9 cellular contexts compared by ENCODE assay signal in the genomic region with DNA sequence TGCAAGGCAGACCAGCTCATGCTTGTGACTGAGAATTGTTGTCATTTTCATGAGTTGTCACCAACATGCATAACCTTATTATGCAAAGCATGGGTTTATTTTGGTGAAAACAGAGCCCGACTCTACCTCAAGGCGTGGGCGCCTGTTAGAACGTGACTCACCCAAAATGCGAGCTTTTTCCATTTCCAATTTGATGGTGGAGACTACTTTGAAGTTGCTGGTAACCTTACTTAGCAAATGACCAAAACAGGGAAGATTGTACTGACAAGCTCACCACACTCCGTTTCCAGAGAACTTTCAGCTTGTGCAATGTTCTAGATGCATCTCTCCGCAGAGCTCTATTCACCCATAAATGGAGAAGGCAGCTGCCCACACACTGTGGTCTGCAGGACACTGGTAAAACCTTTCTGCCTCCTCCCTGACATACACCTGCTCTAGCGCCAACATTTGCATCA.
A peak's percentile ranks its signal among the peaks of the same experiment; 100 is the strongest.
DNase-seq lines count a peak whose midpoint lies in the region; ATAC-seq and FAIRE-seq lines count a peak whose summit lies in the region.
"Had no signal": no experiment of that assay in that cellular context is flagged by ENCODE, and none has a peak within 500 bp of the region (broad histone marks: within the 10 kb centered on the region; RNA-seq: fewer than 3 reads in every experiment).

No MANE protein-coding gene starts in this region.

- FAIRE-seq in RCC 7860 (lab: Jason Lieb, UNC): no peak

- ATAC-seq in GM19324 (IDR thresholded peaks at IDR 0.05; ENCODE audit: low FRiP score, unreplicated experiment) (peak; percentile 81), HG03060 (IDR thresholded peaks at IDR 0.05; ENCODE audit: low read depth, unreplicated experiment) (peak; percentile 80), left lobe of liver (no peak)

- peak; percentile 45 for DNase-seq in activated CD8-positive, alpha-beta memory T cell treated with anti-CD3 and anti-CD28 coated beads, Interleukin-2, amount 50 U/mL, for 24 hours (ENCODE audit: extremely low read depth)
- peak; percentile 12 for DNase-seq in stimulated activated CD8-positive, alpha-beta memory T cell treated with anti-CD3 and anti-CD28 coated beads, Interleukin-12 subunit alpha, Interleukin-12 subunit beta, amount 100 ng/mL, for 4 hours (ENCODE audit: low read depth)
- DNase-seq in left lobe of liver (ENCODE audit: low spot score): no peak
- no peak for DNase-seq in NCI-H1930 (lab: John Stamatoyannopoulos, UW)
- no peak for DNase-seq in activated gamma-delta T cell (lab: John Stamatoyannopoulos, UW)
- DNase-seq in RCC 7860 (ENCODE audit: low spot score): no peak
- DNase-seq: nucleus accumbens had no signal

Comparison
In these comparisons a context has a peak if more than half of its experiments do, and no peak if none do; other contexts are left out.
1. DNase-seq: peak in activated CD8-positive, alpha-beta memory T cell treated with anti-CD3 and anti-CD28 coated beads, Interleukin-2, amount 50 U/mL, for 24 hours (single experiment) and stimulated activated CD8-positive, alpha-beta memory T cell treated with anti-CD3 and anti-CD28 coated beads, Interleukin-12 subunit alpha, Interleukin-12 subunit beta, amount 100 ng/mL, for 4 hours (single experiment); none in left lobe of liver (single experiment), NCI-H1930 (0 of 2), activated gamma-delta T cell (single experiment) and RCC 7860 (single experiment).